ENCODE assay signal across 27 cellular contexts in the genomic region with DNA sequence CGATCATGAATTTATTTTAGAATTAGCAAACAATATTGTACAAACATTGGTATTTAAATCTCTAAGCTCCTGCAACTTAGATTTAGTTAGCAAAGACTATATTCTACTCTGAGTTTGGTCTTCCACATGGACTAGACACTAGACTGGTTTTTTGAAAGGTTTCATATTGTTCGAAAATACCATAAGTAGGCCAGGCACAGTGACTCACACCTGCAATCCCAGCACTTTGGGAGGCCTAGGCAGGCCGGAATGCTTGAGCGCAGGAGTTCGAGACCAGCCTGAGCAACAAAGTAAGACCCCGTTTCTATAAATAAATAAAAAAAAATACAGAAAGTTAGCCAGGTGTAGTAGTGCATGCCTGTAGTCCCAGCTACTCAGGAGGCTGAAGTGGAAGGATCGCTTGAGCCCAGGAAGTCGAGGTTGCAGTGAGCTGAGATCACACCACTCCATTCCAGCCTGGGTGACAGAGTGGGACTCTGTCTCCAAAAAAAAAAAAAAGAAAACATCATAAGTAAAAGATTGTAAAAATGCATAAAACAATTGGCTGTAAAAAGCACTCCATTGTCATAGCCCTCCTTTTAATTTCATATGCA.
"Had no signal": no experiment of that assay in that cellular context is flagged by ENCODE, and none has a peak within 500 bp of the region (broad histone marks: within the 10 kb centered on the region; RNA-seq: fewer than 3 reads in every experiment).

No MANE protein-coding gene starts in this region.

- FAIRE-seq: frontal cortex had no signal

- H3K4me1 Mint-ChIP-seq: activated B cell treated with CpG ODN at 0.5 μM for 24 hours; activated naive CD4-positive, alpha-beta T cell treated with anti-CD3 and anti-CD28 coated beads, Interleukin-2, amount 50 U/mL, for 24 hours; activated naive CD8-positive, alpha-beta T cell treated with anti-CD3 and anti-CD28 coated beads for 36 hours; activated naive CD8-positive, alpha-beta T cell treated with anti-CD3 and anti-CD28 coated beads, Interleukin-2, amount 50 U/mL, for 24 hours; activated T-helper 17 cell treated with anti-CD3 and anti-CD28 coated beads, Interleukin-2, amount 50 U/mL, for 72 hours had no signal

- H3K9me3 Mint-ChIP-seq: activated B cell treated with CpG ODN at 0.5 μM for 24 hours; activated CD8-positive, alpha-beta T cell treated with anti-CD3 and anti-CD28 coated beads for 36 hours; activated naive CD4-positive, alpha-beta T cell treated with anti-CD3 and anti-CD28 coated beads for 36 hours; activated naive CD4-positive, alpha-beta T cell treated with anti-CD3 and anti-CD28 coated beads, Interleukin-2, amount 50 U/mL, for 24 hours; activated naive CD8-positive, alpha-beta T cell treated with anti-CD3 and anti-CD28 coated beads for 36 hours; activated naive CD8-positive, alpha-beta T cell treated with anti-CD3 and anti-CD28 coated beads, Interleukin-2, amount 50 U/mL, for 24 hours; activated T-cell treated with anti-CD3 and anti-CD28 coated beads, Interleukin-2, amount 50 U/mL, for 4 hours; activated T-helper 17 cell treated with anti-CD3 and anti-CD28 coated beads, Interleukin-2, amount 50 U/mL, for 72 hours; brain; endodermal cell had no signal

- H3K27ac ChIP-seq: ascending aorta, breast epithelium, cardiac muscle cell, colonic mucosa, VCaP had no signal

- H3K36me3 Mint-ChIP-seq: brain had no signal

- H3K36me3 ChIP-seq: ascending aorta, breast epithelium, cardiac muscle cell, colonic mucosa had no signal

- ATAC-seq: activated CD4-positive, CD25-positive, alpha-beta regulatory T cell treated with anti-CD3 and anti-CD28 coated beads, Interleukin-2, amount 50 U/mL, for 24 hours; activated CD8-positive, alpha-beta T cell treated with anti-CD3 and anti-CD28 coated beads for 36 hours; activated naive CD8-positive, alpha-beta T cell treated with anti-CD3 and anti-CD28 coated beads, Interleukin-2, amount 50 U/mL, for 24 hours; activated T-cell treated with anti-CD3 and anti-CD28 coated beads, Interleukin-2, amount 50 U/mL, for 4 hours; activated T-helper 17 cell treated with anti-CD3 and anti-CD28 coated beads, Interleukin-2, amount 50 U/mL, for 72 hours; esophagus mucosa had no signal

- H3K27me3 Mint-ChIP-seq: activated B cell treated with CpG ODN at 0.5 μM for 24 hours, brain had no signal

- H3K4me1 ChIP-seq: ascending aorta, breast epithelium, colonic mucosa had no signal

- H3K9me3 ChIP-seq: ascending aorta, breast epithelium, colonic mucosa had no signal

- H3K27me3 ChIP-seq: ascending aorta, breast epithelium, cardiac muscle cell, colonic mucosa had no signal

- H3K27ac Mint-ChIP-seq: activated B cell treated with CpG ODN at 0.5 μM for 24 hours; activated CD8-positive, alpha-beta T cell treated with anti-CD3 and anti-CD28 coated beads for 36 hours; activated naive CD4-positive, alpha-beta T cell treated with anti-CD3 and anti-CD28 coated beads for 36 hours; activated naive CD4-positive, alpha-beta T cell treated with anti-CD3 and anti-CD28 coated beads, Interleukin-2, amount 50 U/mL, for 24 hours; activated naive CD8-positive, alpha-beta T cell treated with anti-CD3 and anti-CD28 coated beads for 36 hours; activated naive CD8-positive, alpha-beta T cell treated with anti-CD3 and anti-CD28 coated beads, Interleukin-2, amount 50 U/mL, for 24 hours; activated T-helper 17 cell treated with anti-CD3 and anti-CD28 coated beads, Interleukin-2, amount 50 U/mL, for 72 hours; endodermal cell had no signal

- H3K4me3 ChIP-seq: ascending aorta, breast epithelium, cardiac muscle cell, colonic mucosa had no signal

- DNase-seq: activated B cell treated with CpG ODN at 0.5 μM for 24 hours; activated CD4-positive, alpha-beta T cell treated with anti-CD3 and anti-CD28 coated beads for 48 hours; activated CD4-positive, alpha-beta T cell treated with anti-CD3 and anti-CD28 coated beads, Interleukin-2, amount 50 U/mL, for 1 hour; activated CD4-positive, alpha-beta T cell treated with anti-CD3 and anti-CD28 coated beads, Interleukin-2, amount 50 U/mL, for 48 hours; activated CD8-positive, alpha-beta memory T cell treated with anti-CD3 and anti-CD28 coated beads for 24 hours; activated CD8-positive, alpha-beta T cell treated with anti-CD3 and anti-CD28 coated beads for 36 hours; activated effector memory CD4-positive, alpha-beta T cell treated with Interleukin-2 at 50 U/mL for 16 hours; activated naive CD4-positive, alpha-beta T cell treated with anti-CD3 and anti-CD28 coated beads for 36 hours; activated naive CD8-positive, alpha-beta T cell treated with anti-CD3 and anti-CD28 coated beads for 36 hours; activated naive CD8-positive, alpha-beta T cell treated with anti-CD3 and anti-CD28 coated beads, Interleukin-2, amount 50 U/mL, for 24 hours; activated T-cell treated with anti-CD3 and anti-CD28 coated beads, Interleukin-2, amount 50 U/mL, for 4 hours; central memory CD4-positive, alpha-beta T cell; cerebellar nuclear complex; colonic mucosa; effector memory CD4-positive, alpha-beta T cell; T-helper 2 cell had no signal

- H3K4me3 Mint-ChIP-seq: activated B cell treated with CpG ODN at 0.5 μM for 24 hours; activated CD8-positive, alpha-beta T cell treated with anti-CD3 and anti-CD28 coated beads for 36 hours; activated naive CD4-positive, alpha-beta T cell treated with anti-CD3 and anti-CD28 coated beads for 36 hours; activated naive CD4-positive, alpha-beta T cell treated with anti-CD3 and anti-CD28 coated beads, Interleukin-2, amount 50 U/mL, for 24 hours; activated naive CD8-positive, alpha-beta T cell treated with anti-CD3 and anti-CD28 coated beads for 36 hours; activated naive CD8-positive, alpha-beta T cell treated with anti-CD3 and anti-CD28 coated beads, Interleukin-2, amount 50 U/mL, for 24 hours; activated T-cell treated with anti-CD3 and anti-CD28 coated beads, Interleukin-2, amount 50 U/mL, for 4 hours; activated T-helper 17 cell treated with anti-CD3 and anti-CD28 coated beads, Interleukin-2, amount 50 U/mL, for 72 hours; brain; endodermal cell had no signal
